16 cellular contexts compared by ENCODE assay signal in genomic region chr18:35695803-35696202, GRCh38.
A peak's percentile ranks its signal among the peaks of the same experiment; 100 is the strongest.
DNase-seq lines count a peak whose midpoint lies in the region; ATAC-seq and TF ChIP-seq lines count a peak whose summit lies in the region.
"Had no signal": no experiment of that assay in that cellular context is flagged by ENCODE, and none has a peak within 500 bp of the region (broad histone marks: within the 10 kb centered on the region; RNA-seq: fewer than 3 reads in every experiment).

No MANE protein-coding gene starts in this region.

- no peak overlapping the region for H3K27ac Mint-ChIP-seq in activated T-helper 2 cell treated with anti-CD3 and anti-CD28 coated beads, Interferon-gamma antibody, Interleukin-2, Interleukin-4, amounts not matched to agents 10 μg/mL and 5 μg/mL and 100 μg/mL, durations not matched to agents 14 hours and 24 hours and 36 hours
- H3K27ac Mint-ChIP-seq in endodermal cell: no peak overlapping the region
- H3K27ac Mint-ChIP-seq: CD4-positive, CD25-positive, alpha-beta regulatory T cell; stimulated activated effector memory CD8-positive, alpha-beta T cell treated with anti-CD3 and anti-CD28 coated beads, Interleukin-12 subunit alpha, Interleukin-12 subunit beta, amount 100 ng/mL, for 72 hours had no signal

- no peaks in the 10 kb centered on the region for H3K9me3 Mint-ChIP-seq in activated T-helper 2 cell treated with anti-CD3 and anti-CD28 coated beads, Interferon-gamma antibody, Interleukin-2, Interleukin-4, amounts not matched to agents 10 μg/mL and 5 μg/mL and 100 μg/mL, durations not matched to agents 14 hours and 24 hours and 36 hours
- H3K9me3 Mint-ChIP-seq in endodermal cell: no peaks in the 10 kb centered on the region
- H3K9me3 Mint-ChIP-seq: CD4-positive, CD25-positive, alpha-beta regulatory T cell; stimulated activated effector memory CD8-positive, alpha-beta T cell treated with anti-CD3 and anti-CD28 coated beads, Interleukin-12 subunit alpha, Interleukin-12 subunit beta, amount 100 ng/mL, for 72 hours had no signal

- no peak overlapping the region for H3K27ac ChIP-seq in endodermal cell (ENCODE audit: low read depth, low read length)
- H3K27ac ChIP-seq: hepatocyte had no signal

- POLR2A ChIA-PET in HEK293T (lab: Yijun Ruan, JAX): no interaction called here

- H3K4me1 ChIP-seq in endodermal cell (ENCODE audit: control insufficient read depth, insufficient read depth, low read length): no peaks in the 10 kb centered on the region

- CTCF ChIA-PET in HEK293T (lab: Yijun Ruan, JAX): interaction anchor here (0.7 kb wide), 1 partner anchor 10 kb away, joined by 3 read pairs; no protein-coding TSS in a partner anchor

- DNase-seq in AG10803 (ENCODE audit: low read depth) (peak; percentile 3), NCI-H524 treated with DMSO at 0.1 percent for 48 hours (lab: John Stamatoyannopoulos, UW) (peak; percentile 30), head of caudate nucleus (peak; percentile 47 to 94 (median 85)), occipital lobe (lab: John Stamatoyannopoulos, UW) (peak; percentile 67), HEK293T (ENCODE audit: extremely low spot score) (no peak), endodermal cell (no peak)
- DNase-seq in activated T-helper 2 cell treated with anti-CD3 and anti-CD28 coated beads, Interferon-gamma antibody, Interleukin-2, Interleukin-4, amounts not matched to agents 10 μg/mL and 5 μg/mL and 100 μg/mL, durations not matched to agents 14 hours and 24 hours and 36 hours (ENCODE audit: low spot score): no peak
- DNase-seq: activated gamma-delta T cell treated with Interleukin-2 at 50 U/mL for 16 hours; aorta; CD4-positive, CD25-positive, alpha-beta regulatory T cell; DND-41; KBM-7 had no signal

- 94 to 100% methylated on average over 8 of the region's 8 CpGs for WGBS in endodermal cell (ENCODE audit: insufficient coverage in 1 of 2, insufficient read length in 1 of 2), 2 experiments

- intact Hi-C loops in head of caudate nucleus (cut with DNase I): no loop called here
- intact Hi-C loops in activated T-helper 2 cell treated with anti-CD3 and anti-CD28 coated beads, Interferon-gamma antibody, Interleukin-2, Interleukin-4, amounts not matched to agents 10 μg/mL and 5 μg/mL and 100 μg/mL, durations not matched to agents 14 hours and 24 hours and 36 hours (cut with micrococcal nuclease): no loop called here

- H3K4me3 Mint-ChIP-seq in activated T-helper 2 cell treated with anti-CD3 and anti-CD28 coated beads, Interferon-gamma antibody, Interleukin-2, Interleukin-4, amounts not matched to agents 10 μg/mL and 5 μg/mL and 100 μg/mL, durations not matched to agents 14 hours and 24 hours and 36 hours (ENCODE audit: low read depth): no peak overlapping the region
- H3K4me3 Mint-ChIP-seq in endodermal cell: no peak overlapping the region
- H3K4me3 Mint-ChIP-seq: CD4-positive, CD25-positive, alpha-beta regulatory T cell; stimulated activated effector memory CD8-positive, alpha-beta T cell treated with anti-CD3 and anti-CD28 coated beads, Interleukin-12 subunit alpha, Interleukin-12 subunit beta, amount 100 ng/mL, for 72 hours had no signal

- no peak overlapping the region for H3K4me3 ChIP-seq in AG10803 (ENCODE audit: low read length)
- no peak overlapping the region for H3K4me3 ChIP-seq in endodermal cell (ENCODE audit: low read length)
- H3K4me3 ChIP-seq: hepatocyte, smooth muscle cell had no signal

- no peaks in the 10 kb centered on the region for H3K4me1 Mint-ChIP-seq in activated T-helper 2 cell treated with anti-CD3 and anti-CD28 coated beads, Interferon-gamma antibody, Interleukin-2, Interleukin-4, amounts not matched to agents 10 μg/mL and 5 μg/mL and 100 μg/mL, durations not matched to agents 14 hours and 24 hours and 36 hours (ENCODE audit: low read depth)
- H3K4me1 Mint-ChIP-seq in endodermal cell: no peaks in the 10 kb centered on the region
- H3K4me1 Mint-ChIP-seq: CD4-positive, CD25-positive, alpha-beta regulatory T cell; stimulated activated effector memory CD8-positive, alpha-beta T cell treated with anti-CD3 and anti-CD28 coated beads, Interleukin-12 subunit alpha, Interleukin-12 subunit beta, amount 100 ng/mL, for 72 hours had no signal

- no peaks in the 10 kb centered on the region for H3K27me3 ChIP-seq in endodermal cell (ENCODE audit: control insufficient read depth, insufficient read depth, low read length, poor library complexity, severe bottlenecking)
- H3K27me3 ChIP-seq: hepatocyte had no signal

- no peak for ATAC-seq in GM18502 (IDR thresholded peaks at IDR 0.05; ENCODE audit: poor library complexity, unreplicated experiment)
- ATAC-seq: stimulated activated effector memory CD8-positive, alpha-beta T cell treated with anti-CD3 and anti-CD28 coated beads, Interleukin-12 subunit alpha, Interleukin-12 subunit beta, amount 100 ng/mL, for 72 hours had no signal

- peaks cover 30% of the 10 kb centered on the region for H3K36me3 ChIP-seq in endodermal cell (ENCODE audit: control insufficient read depth, insufficient read depth, low read length)

- H3K27me3 Mint-ChIP-seq in activated T-helper 2 cell treated with anti-CD3 and anti-CD28 coated beads, Interferon-gamma antibody, Interleukin-2, Interleukin-4, amounts not matched to agents 10 μg/mL and 5 μg/mL and 100 μg/mL, durations not matched to agents 14 hours and 24 hours and 36 hours (ENCODE audit: low read depth): no peaks in the 10 kb centered on the region
- H3K27me3 Mint-ChIP-seq in endodermal cell (ENCODE audit: insufficient read depth): no peaks in the 10 kb centered on the region
- H3K27me3 Mint-ChIP-seq: CD4-positive, CD25-positive, alpha-beta regulatory T cell had no signal

- no peak for TF ChIP-seq CTCF in AG10803 (conservative IDR thresholded peaks at IDR 0.05; ENCODE audit: low read length)
- no peak for TF ChIP-seq CTCF in endodermal cell (conservative IDR thresholded peaks at IDR 0.05)

- H3K36me3 Mint-ChIP-seq in activated T-helper 2 cell treated with anti-CD3 and anti-CD28 coated beads, Interferon-gamma antibody, Interleukin-2, Interleukin-4, amounts not matched to agents 10 μg/mL and 5 μg/mL and 100 μg/mL, durations not matched to agents 14 hours and 24 hours and 36 hours (ENCODE audit: low read depth): peaks cover 6% of the 10 kb centered on the region
- H3K36me3 Mint-ChIP-seq in endodermal cell (ENCODE audit: low read depth): peaks cover 18% of the 10 kb centered on the region

- no peaks in the 10 kb centered on the region for H3K9me3 ChIP-seq in endodermal cell (ENCODE audit: control insufficient read depth, low read length)

- no peak overlapping the region for H3K9ac ChIP-seq in endodermal cell (ENCODE audit: extremely low read depth, low read length, poor library complexity, severe bottlenecking)

TF ChIP-seq in HEK293T, 16 proteins besides CTCF, POLR2A, EP300 and RAD21:
- TF ChIP-seq HDGF (IDR thresholded peaks at IDR 0.05; ENCODE audit: borderline replicate concordance) (no peak), ARNT (IDR thresholded peaks at IDR 0.05) (no peak), TARDBP (IDR thresholded peaks at IDR 0.05) (no peak), FOXK2 (IDR thresholded peaks at IDR 0.05) (no peak), NFRKB (IDR thresholded peaks at IDR 0.05) (no peak), SP1 (IDR thresholded peaks at IDR 0.05) (no peak), ELF4 (IDR thresholded peaks at IDR 0.05) (no peak), FOXA1 (IDR thresholded peaks at IDR 0.05) (no peak), BHLHE40 (IDR thresholded peaks at IDR 0.05; ENCODE audit: borderline replicate concordance) (no peak)
TF ChIP-seq in HEK293T: peak in this region for 0.

Comparison
In these comparisons a context has a peak if more than half of its experiments do, and no peak if none do; other contexts are left out.
1. DNase-seq: peak in AG10803 (single experiment), NCI-H524 treated with DMSO at 0.1 percent for 48 hours (single experiment), head of caudate nucleus (42 of 42) and occipital lobe (single experiment); none in HEK293T (single experiment), activated T-helper 2 cell treated with anti-CD3 and anti-CD28 coated beads, Interferon-gamma antibody, Interleukin-2, Interleukin-4, amounts not matched to agents 10 μg/mL and 5 μg/mL and 100 μg/mL, durations not matched to agents 14 hours and 24 hours and 36 hours (single experiment) and endodermal cell (single experiment).